ENCODE assay signal across 13 cellular contexts in genomic region chr10:43393606-43394360, GRCh38. TPM values are rescaled to one million over a fixed set of nuclear protein-coding genes. Genes with fewer than 3 reads are reported as not detected.
DNase-seq lines count a peak whose midpoint lies in the region; ATAC-seq and TF ChIP-seq lines count a peak whose summit lies in the region.
"Had no signal": no experiment of that assay in that cellular context is flagged by ENCODE, and none has a peak within 500 bp of the region (broad histone marks: within the 10 kb centered on the region; RNA-seq: fewer than 3 reads in every experiment).

No MANE protein-coding gene starts in this region.

- H3K36me3 Mint-ChIP-seq in activated T-helper 2 cell treated with anti-CD3 and anti-CD28 coated beads, Interferon-gamma antibody, Interleukin-2, Interleukin-4, amounts not matched to agents 10 μg/mL and 5 μg/mL and 100 μg/mL, durations not matched to agents 14 hours and 24 hours and 36 hours (ENCODE audit: low read depth) = peaks cover 89% of the 10 kb centered on the region
- H3K36me3 Mint-ChIP-seq in nephron progenitor cell (ENCODE audit: low read depth) = peaks cover 38% of the 10 kb centered on the region

- peak overlapping the region; percentile 5 for H3K27ac Mint-ChIP-seq in activated T-helper 2 cell treated with anti-CD3 and anti-CD28 coated beads, Interferon-gamma antibody, Interleukin-2, Interleukin-4, amounts not matched to agents 10 μg/mL and 5 μg/mL and 100 μg/mL, durations not matched to agents 14 hours and 24 hours and 36 hours
- H3K27ac Mint-ChIP-seq in nephron progenitor cell = peak overlapping the region; percentile 1

- H3K9me3 ChIP-seq in Loucy (ENCODE audit: insufficient read depth, low read depth, low read length) = no peaks in the 10 kb centered on the region
- H3K9me3 ChIP-seq: ascending aorta had no signal

- peak overlapping the region; percentile 89 for H3K4me3 ChIP-seq in Loucy (ENCODE audit: low read length, poor library complexity, severe bottlenecking)
- H3K4me3 ChIP-seq: ascending aorta had no signal

- peaks cover 91% of the 10 kb centered on the region for H4K20me1 ChIP-seq in Loucy (ENCODE audit: insufficient read depth, low read length, poor library complexity, severe bottlenecking)

- no peak for TF ChIP-seq CTCF in Loucy (conservative IDR thresholded peaks at IDR 0.05; ENCODE audit: low read length)
- no peak for TF ChIP-seq CTCF in nephron progenitor cell (IDR thresholded peaks at IDR 0.05)

- no peak overlapping the region for H3K4me3 Mint-ChIP-seq in activated T-helper 2 cell treated with anti-CD3 and anti-CD28 coated beads, Interferon-gamma antibody, Interleukin-2, Interleukin-4, amounts not matched to agents 10 μg/mL and 5 μg/mL and 100 μg/mL, durations not matched to agents 14 hours and 24 hours and 36 hours (ENCODE audit: low read depth)
- H3K4me3 Mint-ChIP-seq in nephron progenitor cell = no peak overlapping the region

- H3K9ac ChIP-seq in Loucy (ENCODE audit: low read depth, low read length, poor library complexity, severe bottlenecking) = peak overlapping the region; percentile 97

- ATAC-seq in GM21423 (IDR thresholded peaks at IDR 0.05; ENCODE audit: unreplicated experiment) = no peak

- peaks cover 98% of the 10 kb centered on the region for H3K79me2 ChIP-seq in Loucy (ENCODE audit: insufficient read depth, low read length)

- H3F3A ChIP-seq in Loucy (ENCODE audit: low read depth) = 0 out of 2 replicates have a peak, but pooled peaks cover 2% of the 10 kb centered on the region

- peaks cover 70% of the 10 kb centered on the region for H3K36me3 ChIP-seq in Loucy (ENCODE audit: insufficient read depth, low read length)

- H3K27me3 ChIP-seq in Loucy (ENCODE audit: insufficient read depth, low read length, poor library complexity, severe bottlenecking) = no peaks in the 10 kb centered on the region
- H3K27me3 ChIP-seq: ascending aorta had no signal

- H2AFZ ChIP-seq in Loucy (ENCODE audit: low read length) = no peak overlapping the region

- peaks cover 58% of the 10 kb centered on the region for H3K4me1 ChIP-seq in Loucy (ENCODE audit: insufficient read depth, low read length, poor library complexity, severe bottlenecking)

- peak; percentile 65 for DNase-seq in SIG-M5 treated with dmso at 0.1 percent for 504 hours (lab: John Stamatoyannopoulos, UW; ENCODE audit: unreplicated experiment)
- DNase-seq in SIG-M5 (lab: John Stamatoyannopoulos, UW) = no peak
- DNase-seq in activated T-helper 2 cell treated with anti-CD3 and anti-CD28 coated beads, Interferon-gamma antibody, Interleukin-2, Interleukin-4, amounts not matched to agents 10 μg/mL and 5 μg/mL and 100 μg/mL, durations not matched to agents 14 hours and 24 hours and 36 hours (ENCODE audit: low spot score) = no peak
- no peak for DNase-seq in nephron progenitor cell
- no peak for DNase-seq in DMS114 treated with DMSO at 0.1 percent for 48 hours (lab: John Stamatoyannopoulos, UW; ENCODE audit: unreplicated experiment)
- DNase-seq in dermis blood vessel endothelial cell = no peak
- DNase-seq: activated CD4-positive, CD25-positive, alpha-beta regulatory T cell treated with anti-CD3 and anti-CD28 coated beads, Interleukin-2, amount 50 U/mL, for 72 hours; NCI-H146 had no signal

- no peaks in the 10 kb centered on the region for H3K9me3 Mint-ChIP-seq in activated T-helper 2 cell treated with anti-CD3 and anti-CD28 coated beads, Interferon-gamma antibody, Interleukin-2, Interleukin-4, amounts not matched to agents 10 μg/mL and 5 μg/mL and 100 μg/mL, durations not matched to agents 14 hours and 24 hours and 36 hours
- H3K9me3 Mint-ChIP-seq in nephron progenitor cell = no peaks in the 10 kb centered on the region

- no peaks in the 10 kb centered on the region for H3K9me2 ChIP-seq in Loucy (replicated peaks; ENCODE audit: low read depth, low read length)

- intact Hi-C loops in activated T-helper 2 cell treated with anti-CD3 and anti-CD28 coated beads, Interferon-gamma antibody, Interleukin-2, Interleukin-4, amounts not matched to agents 10 μg/mL and 5 μg/mL and 100 μg/mL, durations not matched to agents 14 hours and 24 hours and 36 hours (cut with micrococcal nuclease) = no loop called here

- H3K27me3 Mint-ChIP-seq in activated T-helper 2 cell treated with anti-CD3 and anti-CD28 coated beads, Interferon-gamma antibody, Interleukin-2, Interleukin-4, amounts not matched to agents 10 μg/mL and 5 μg/mL and 100 μg/mL, durations not matched to agents 14 hours and 24 hours and 36 hours (ENCODE audit: low read depth) = no peaks in the 10 kb centered on the region
- H3K27me3 Mint-ChIP-seq in nephron progenitor cell (ENCODE audit: low read depth, poor library complexity) = no peaks in the 10 kb centered on the region

- H3K4me2 ChIP-seq in Loucy (ENCODE audit: low read depth, low read length, poor library complexity, severe bottlenecking) = peak overlapping the region; percentile 93

- H3K4me1 Mint-ChIP-seq in activated T-helper 2 cell treated with anti-CD3 and anti-CD28 coated beads, Interferon-gamma antibody, Interleukin-2, Interleukin-4, amounts not matched to agents 10 μg/mL and 5 μg/mL and 100 μg/mL, durations not matched to agents 14 hours and 24 hours and 36 hours (ENCODE audit: low read depth) = peaks cover 50% of the 10 kb centered on the region
- H3K4me1 Mint-ChIP-seq in nephron progenitor cell = peaks cover 63% of the 10 kb centered on the region

RNA-seq across cellular contexts. Expression of gene HNRNPF, which starts 15.2 kb away (rescaled TPM):
- total RNA-seq in activated T-helper 2 cell treated with anti-CD3 and anti-CD28 coated beads, Interferon-gamma antibody, Interleukin-2, Interleukin-4, amounts not matched to agents 10 μg/mL and 5 μg/mL and 100 μg/mL, durations not matched to agents 14 hours and 24 hours and 36 hours = 503 and 520 TPM in 2 replicates
- total RNA-seq in dermis blood vessel endothelial cell = 280 and 325 TPM in 2 replicates

RNA-seq across cellular contexts. Expression of gene FXYD4, which starts 22.3 kb away (rescaled TPM):
- not detected in 2 replicates for total RNA-seq in activated T-helper 2 cell treated with anti-CD3 and anti-CD28 coated beads, Interferon-gamma antibody, Interleukin-2, Interleukin-4, amounts not matched to agents 10 μg/mL and 5 μg/mL and 100 μg/mL, durations not matched to agents 14 hours and 24 hours and 36 hours
- not detected in 2 replicates for total RNA-seq in dermis blood vessel endothelial cell
- total RNA-seq: A172, ascending aorta, subcutaneous adipose tissue had no signal

RNA-seq across cellular contexts. Expression of gene ZNF487, which starts 43.1 kb away (rescaled TPM):
- total RNA-seq in activated T-helper 2 cell treated with anti-CD3 and anti-CD28 coated beads, Interferon-gamma antibody, Interleukin-2, Interleukin-4, amounts not matched to agents 10 μg/mL and 5 μg/mL and 100 μg/mL, durations not matched to agents 14 hours and 24 hours and 36 hours = 2.0 and 2.2 TPM in 2 replicates
- 2.7 TPM in 2 replicates for total RNA-seq in dermis blood vessel endothelial cell
